In genomic region chr5:94849821-94850736, GRCh38 we compare ENCODE assay signal across 7 cellular contexts.
DNase-seq lines count a peak whose midpoint lies in the region; ATAC-seq, FAIRE-seq and TF ChIP-seq lines count a peak whose summit lies in the region.

No MANE protein-coding gene starts in this region.

- no peak overlapping the region for H3K27ac ChIP-seq in DND-41 (ENCODE audit: low read length)
- H3K27ac ChIP-seq in right cardiac atrium (ENCODE audit: low read length) = no peak overlapping the region
- H3K27ac ChIP-seq in small intestine (ENCODE audit: low read depth in 1 of 2, low read length in 1 of 2) = no peak overlapping the region

- POLR2A ChIA-PET in activated CD8-positive, alpha-beta T cell treated with anti-CD3 and anti-CD28 coated beads, Interleukin-2, amount 10 ng/mL, durations not matched to agents 7 days and 5 days (lab: Charles Lee) = no interaction called here

- H3K27ac Mint-ChIP-seq in activated CD8-positive, alpha-beta T cell treated with anti-CD3 and anti-CD28 coated beads, Interleukin-2, amount 10 ng/mL, durations not matched to agents 7 days and 5 days = no peak overlapping the region

- no peak overlapping the region for H3K4me3 Mint-ChIP-seq in activated CD8-positive, alpha-beta T cell treated with anti-CD3 and anti-CD28 coated beads, Interleukin-2, amount 10 ng/mL, durations not matched to agents 7 days and 5 days

- no peaks in the 10 kb centered on the region for H4K20me1 ChIP-seq in DND-41 (ENCODE audit: insufficient read depth, low read length)

- intact Hi-C loops in right cardiac atrium (cut with DNase I) = no loop called here

- H2AFZ ChIP-seq in DND-41 (ENCODE audit: low read depth, low read length) = no peak overlapping the region

- peaks cover 2% of the 10 kb centered on the region for H3K27me3 Mint-ChIP-seq in activated CD8-positive, alpha-beta T cell treated with anti-CD3 and anti-CD28 coated beads, Interleukin-2, amount 10 ng/mL, durations not matched to agents 7 days and 5 days (ENCODE audit: low read depth)

- DNase-seq in DND-41 = peak; percentile 29
- DNase-seq in NCI-H2171 treated with DMSO at 0.1 percent for 48 hours (lab: John Stamatoyannopoulos, UW) = peak; percentile 40
- DNase-seq in activated CD8-positive, alpha-beta T cell treated with anti-CD3 and anti-CD28 coated beads, Interleukin-2, amount 10 ng/mL, durations not matched to agents 7 days and 5 days = peak; percentile 50
- DNase-seq in right cardiac atrium = no peak
- DNase-seq in small intestine = peak; percentile 14

- WGBS in right cardiac atrium = 32% methylated on average over 10 of the region's 10 CpGs
- WGBS in small intestine, 3 donors = 33 to 38% (median 36%) methylated on average over 10 of the region's 10 CpGs

- H3K36me3 ChIP-seq in DND-41 (ENCODE audit: insufficient read depth, low read length) = no peaks in the 10 kb centered on the region
- H3K36me3 ChIP-seq in small intestine (ENCODE audit: control insufficient read depth in 2 of 2, insufficient read depth in 2 of 2, low read length in 2 of 2) = no peaks in the 10 kb centered on the region

- no peak for FAIRE-seq in small intestine (lab: Jason Lieb, UNC)

- no peaks in the 10 kb centered on the region for H3K9me3 Mint-ChIP-seq in activated CD8-positive, alpha-beta T cell treated with anti-CD3 and anti-CD28 coated beads, Interleukin-2, amount 10 ng/mL, durations not matched to agents 7 days and 5 days (ENCODE audit: insufficient read depth)

- no peak overlapping the region for H3K9ac ChIP-seq in DND-41 (ENCODE audit: low read depth, low read length)

- no peaks in the 10 kb centered on the region for H3K27me3 ChIP-seq in DND-41 (ENCODE audit: insufficient read depth, low read length, poor library complexity)
- H3K27me3 ChIP-seq in right cardiac atrium (ENCODE audit: control insufficient read depth, insufficient read depth) = no peaks in the 10 kb centered on the region
- no peaks in the 10 kb centered on the region for H3K27me3 ChIP-seq in small intestine (ENCODE audit: control insufficient read depth in 2 of 2, insufficient read depth in 2 of 2, low read length in 2 of 2)

- TF ChIP-seq CTCF in DND-41 (IDR thresholded peaks at IDR 0.05; ENCODE audit: borderline replicate concordance, extremely low read depth, low read length, poor library complexity, severe bottlenecking) = peak; percentile 85

- H3K79me2 ChIP-seq in DND-41 (ENCODE audit: insufficient read depth, low read length) = no peaks in the 10 kb centered on the region

- no peak overlapping the region for H3K4me2 ChIP-seq in DND-41 (ENCODE audit: insufficient read depth, low read length)

- CTCF ChIA-PET in activated CD8-positive, alpha-beta T cell treated with anti-CD3 and anti-CD28 coated beads, Interleukin-2, amount 10 ng/mL, durations not matched to agents 7 days and 5 days (lab: Charles Lee) = interaction anchor here (0.8 to 2.0 kb wide), 11 partner anchors 9 to 329 kb away, joined by 3 to 15 read pairs (median 4); no protein-coding TSS in a partner anchor

- H3K36me3 Mint-ChIP-seq in activated CD8-positive, alpha-beta T cell treated with anti-CD3 and anti-CD28 coated beads, Interleukin-2, amount 10 ng/mL, durations not matched to agents 7 days and 5 days (ENCODE audit: low read depth) = no peaks in the 10 kb centered on the region

- peaks cover 4% of the 10 kb centered on the region for H3K4me1 Mint-ChIP-seq in activated CD8-positive, alpha-beta T cell treated with anti-CD3 and anti-CD28 coated beads, Interleukin-2, amount 10 ng/mL, durations not matched to agents 7 days and 5 days (ENCODE audit: low read depth)

- no peaks in the 10 kb centered on the region for H3K9me3 ChIP-seq in DND-41 (ENCODE audit: insufficient read depth, low read length, severe bottlenecking)
- no peaks in the 10 kb centered on the region for H3K9me3 ChIP-seq in right cardiac atrium (ENCODE audit: control insufficient read depth, low read length)
- no peaks in the 10 kb centered on the region for H3K9me3 ChIP-seq in small intestine (ENCODE audit: control insufficient read depth, low read depth)

- no peaks in the 10 kb centered on the region for H3K4me1 ChIP-seq in DND-41 (ENCODE audit: insufficient read depth, low read length)
- H3K4me1 ChIP-seq in right cardiac atrium (ENCODE audit: control insufficient read depth, insufficient read depth, low read length) = no peaks in the 10 kb centered on the region
- H3K4me1 ChIP-seq in small intestine (ENCODE audit: control insufficient read depth in 2 of 2, insufficient read depth in 1 of 2, low read depth in 1 of 2, low read length in 1 of 2) = no peaks in the 10 kb centered on the region

- H3K4me3 ChIP-seq in DND-41 (ENCODE audit: low read depth in 1 of 2, low read length in 2 of 2) (no peak overlapping the region), right cardiac atrium (ENCODE audit: low read length) (no peak overlapping the region), small intestine (ENCODE audit: low read depth in 1 of 2, low read length in 2 of 2) (no peak overlapping the region)

- ATAC-seq in DND-41 (ENCODE audit: insufficient read depth, low read depth) (peak; percentile 81), GM19023 (IDR thresholded peaks at IDR 0.05; ENCODE audit: unreplicated experiment) (peak; percentile 94), HG03066 (IDR thresholded peaks at IDR 0.05; ENCODE audit: low read depth, unreplicated experiment) (peak; percentile 91), right cardiac atrium (peak; percentile 49 to 57)
- peak; percentile 71 for ATAC-seq in activated CD8-positive, alpha-beta T cell treated with anti-CD3 and anti-CD28 coated beads, Interleukin-2, amount 10 ng/mL, durations not matched to agents 7 days and 5 days

Comparison
In these comparisons a context has a peak if more than half of its experiments do, and no peak if none do; other contexts are left out.
1. DNase-seq: peak in DND-41 (single experiment), NCI-H2171 treated with DMSO at 0.1 percent for 48 hours (single experiment), activated CD8-positive, alpha-beta T cell treated with anti-CD3 and anti-CD28 coated beads, Interleukin-2, amount 10 ng/mL, durations not matched to agents 7 days and 5 days (single experiment) and small intestine (single experiment); none in right cardiac atrium (0 of 3).
2. Peak in every context shown above with its lines, with median percentiles within 50 percentile points of each other: ATAC-seq.